In genomic region chr3:100407977-100408532, GRCh38 we compare ENCODE assay signal across 25 cellular contexts.
"Had no signal": no experiment of that assay in that cellular context is flagged by ENCODE, and none has a peak within 500 bp of the region (broad histone marks: within the 10 kb centered on the region; RNA-seq: fewer than 3 reads in every experiment).

No MANE protein-coding gene starts in this region.

- H3K27ac Mint-ChIP-seq: activated CD4-positive, alpha-beta memory T cell treated with anti-CD3 and anti-CD28 coated beads for 36 hours; activated CD4-positive, alpha-beta T cell treated with anti-CD3 and anti-CD28 coated beads for 36 hours; activated naive CD4-positive, alpha-beta T cell treated with anti-CD3 and anti-CD28 coated beads, Interleukin-2, amount 50 U/mL, for 72 hours; activated T-helper 1 cell treated with anti-CD3 and anti-CD28 coated beads, Interleukin-12 subunit alpha, Interleukin-12 subunit beta, Interleukin-2, Interleukin-4 antibody, amounts not matched to agents 30 ng/mL and 10 ng/mL and 1 ng/mL, durations not matched to agents 14 hours and 24 hours and 36 hours; dendritic cell treated with granulocyte-macrophage colony-stimulating factor and Interleukin-4, amounts not matched to agents 40 ng/mL and 50 ng/mL, for 4 days; mesothelial cell of epicardium; nephron; T-helper 2 cell treated with Interferon-gamma antibody and Interleukin-4, amounts not matched to agents 5 μg/mL and 100 μg/mL, for 36 hours had no signal

- H3K4me3 Mint-ChIP-seq: activated CD4-positive, alpha-beta memory T cell treated with anti-CD3 and anti-CD28 coated beads for 36 hours; activated CD4-positive, alpha-beta T cell treated with anti-CD3 and anti-CD28 coated beads for 36 hours; activated T-helper 1 cell treated with anti-CD3 and anti-CD28 coated beads, Interleukin-12 subunit alpha, Interleukin-12 subunit beta, Interleukin-2, Interleukin-4 antibody, amounts not matched to agents 30 ng/mL and 10 ng/mL and 1 ng/mL, durations not matched to agents 14 hours and 24 hours and 36 hours; dendritic cell treated with granulocyte-macrophage colony-stimulating factor and Interleukin-4, amounts not matched to agents 40 ng/mL and 50 ng/mL, for 4 days; mesothelial cell of epicardium; nephron; T-helper 2 cell treated with Interferon-gamma antibody and Interleukin-4, amounts not matched to agents 5 μg/mL and 100 μg/mL, for 36 hours had no signal

- ATAC-seq: activated CD4-positive, alpha-beta T cell treated with anti-CD3 and anti-CD28 coated beads for 36 hours; activated naive CD4-positive, alpha-beta T cell treated with anti-CD3 and anti-CD28 coated beads, Interleukin-2, amount 50 U/mL, for 72 hours; left colon; stimulated activated naive CD8-positive, alpha-beta T cell treated with anti-CD3 and anti-CD28 coated beads, Interleukin-15, Interleukin-2, amounts not matched to agents 100 U/mL and 50 U/mL, for 24 hours had no signal

- H3K36me3 ChIP-seq: adrenal gland, esophagus muscularis mucosa, vagina had no signal

- H3K27me3 ChIP-seq: adrenal gland, esophagus muscularis mucosa, hepatocyte, tibial nerve, vagina had no signal

- H3K27ac ChIP-seq: adrenal gland, esophagus muscularis mucosa, hepatocyte, tibial nerve, vagina had no signal

- H3K4me2 ChIP-seq: hepatocyte had no signal

- H3K27me3 Mint-ChIP-seq: activated CD4-positive, alpha-beta memory T cell treated with anti-CD3 and anti-CD28 coated beads for 36 hours; activated CD4-positive, alpha-beta T cell treated with anti-CD3 and anti-CD28 coated beads for 36 hours; dendritic cell treated with granulocyte-macrophage colony-stimulating factor and Interleukin-4, amounts not matched to agents 40 ng/mL and 50 ng/mL, for 4 days had no signal

- DNase-seq: activated CD4-positive, alpha-beta memory T cell treated with anti-CD3 and anti-CD28 coated beads for 36 hours; activated CD4-positive, alpha-beta T cell treated with anti-CD3 and anti-CD28 coated beads for 36 hours; activated gamma-delta T cell treated with Interleukin-2 at 50 U/mL for 16 hours; activated T-cell treated with anti-CD3 and anti-CD28 coated beads for 4 hours; adrenal gland; effector CD8-positive, alpha-beta T cell; left colon; retina; stimulated activated CD4-positive, alpha-beta T cell treated with anti-CD3 and anti-CD28 coated beads, Interleukin-12 subunit alpha, Interleukin-12 subunit beta, amount 100 ng/mL, for 4 hours; stimulated activated CD4-positive, alpha-beta T cell treated with anti-CD3 and anti-CD28 coated beads, Interleukin-1b, Interleukin-23, amount 100 ng/mL, for 48 hours; stimulated activated naive CD8-positive, alpha-beta T cell treated with anti-CD3 and anti-CD28 coated beads, Interleukin-15, Interleukin-2, amounts not matched to agents 100 U/mL and 50 U/mL, for 24 hours had no signal

- FAIRE-seq: endothelial cell of umbilical vein, islet of Langerhans, TTC549 had no signal

- H3K9me3 ChIP-seq: vagina had no signal

- H2AFZ ChIP-seq: hepatocyte had no signal

- H3K4me3 ChIP-seq: adrenal gland, esophagus muscularis mucosa, hepatocyte, lung, tibial nerve, vagina had no signal
